ENCODE assay signal across 1 cellular context in genomic region chr17:2082003-2082862, GRCh38.
TF ChIP-seq lines count a peak whose summit lies in the region.

No MANE protein-coding gene starts in this region.

TF ChIP-seq in SK-N-SH treated with all-trans-retinoic acid at 6 μM for 48 hours, 23 proteins besides CTCF, POLR2A, EP300 and RAD21 (continued from another document):
- TF ChIP-seq RARB (CRISPR knock-in tag; IDR thresholded peaks at IDR 0.05) (no peak), CSRNP3 (CRISPR knock-in tag; IDR thresholded peaks at IDR 0.05) (no peak), ISL1 (CRISPR knock-in tag; IDR thresholded peaks at IDR 0.05) (no peak), ZNF8 (CRISPR knock-in tag; IDR thresholded peaks at IDR 0.05) (no peak), TOX (CRISPR knock-in tag; IDR thresholded peaks at IDR 0.05; ENCODE audit: borderline replicate concordance) (no peak)
